Comparison of ENCODE assay signal across 29 cellular contexts in genomic region chr5:81097733-81098132, GRCh38.
DNase-seq lines count a peak whose midpoint lies in the region; TF ChIP-seq lines count a peak whose summit lies in the region.
"Had no signal": no experiment of that assay in that cellular context is flagged by ENCODE, and none has a peak within 500 bp of the region (broad histone marks: within the 10 kb centered on the region; RNA-seq: fewer than 3 reads in every experiment).

No MANE protein-coding gene starts in this region.

- H2AK5ac ChIP-seq in trophoblast cell (ENCODE audit: low read length), result no peak overlapping the region

- H4K91ac ChIP-seq in trophoblast cell (ENCODE audit: low read depth, low read length), result no peak overlapping the region

- no peak overlapping the region for H4K12ac ChIP-seq in trophoblast cell (ENCODE audit: low read depth, low read length)

- no peak overlapping the region for H4K8ac ChIP-seq in trophoblast cell (ENCODE audit: low read depth, low read length)

- H3K4me1 Mint-ChIP-seq in activated CD4-positive, alpha-beta memory T cell treated with anti-CD3 and anti-CD28 coated beads for 36 hours (ENCODE audit: low read depth), result no peaks in the 10 kb centered on the region
- H3K4me1 Mint-ChIP-seq: activated T-helper 17 cell treated with anti-CD3 and anti-CD28 coated beads, Interleukin-2, amount 50 U/mL, for 72 hours had no signal

- no peak overlapping the region for H3K18ac ChIP-seq in trophoblast cell (ENCODE audit: low read length)

- peaks cover 7% of the 10 kb centered on the region for H3K36me3 Mint-ChIP-seq in activated CD4-positive, alpha-beta memory T cell treated with anti-CD3 and anti-CD28 coated beads for 36 hours

- no peak overlapping the region for H3K4me3 Mint-ChIP-seq in activated CD4-positive, alpha-beta memory T cell treated with anti-CD3 and anti-CD28 coated beads for 36 hours
- H3K4me3 Mint-ChIP-seq: activated T-helper 17 cell treated with anti-CD3 and anti-CD28 coated beads, Interleukin-2, amount 50 U/mL, for 72 hours; CD4-positive, CD25-positive, alpha-beta regulatory T cell; naive thymus-derived CD8-positive, alpha-beta T cell had no signal

- no peak overlapping the region for H3K4ac ChIP-seq in trophoblast cell (ENCODE audit: low read depth, low read length)

- no peak for TF ChIP-seq CTCF in AG09319 (IDR thresholded peaks at IDR 0.05; ENCODE audit: low read depth, low read length)
- TF ChIP-seq CTCF in fibroblast of mammary gland (conservative IDR thresholded peaks at IDR 0.05; ENCODE audit: control insufficient read depth, insufficient read depth, low read depth, low read length), result no peak
- TF ChIP-seq CTCF in GM10248 (IDR thresholded peaks at IDR 0.05; ENCODE audit: control extremely low read depth, extremely low read depth, low read depth, missing control alignments), result no peak

- H3K9me3 Mint-ChIP-seq in activated CD4-positive, alpha-beta memory T cell treated with anti-CD3 and anti-CD28 coated beads for 36 hours, result no peaks in the 10 kb centered on the region
- H3K9me3 Mint-ChIP-seq: activated T-helper 17 cell treated with anti-CD3 and anti-CD28 coated beads, Interleukin-2, amount 50 U/mL, for 72 hours; CD4-positive, CD25-positive, alpha-beta regulatory T cell; naive thymus-derived CD8-positive, alpha-beta T cell had no signal

- H3K27me3 Mint-ChIP-seq in activated CD4-positive, alpha-beta memory T cell treated with anti-CD3 and anti-CD28 coated beads for 36 hours, result no peaks in the 10 kb centered on the region
- H3K27me3 Mint-ChIP-seq: activated T-helper 17 cell treated with anti-CD3 and anti-CD28 coated beads, Interleukin-2, amount 50 U/mL, for 72 hours; naive thymus-derived CD8-positive, alpha-beta T cell had no signal

- peaks cover 13 to 21% of the 10 kb centered on the region in 2 experiments for H3K36me3 ChIP-seq in trophoblast cell (ENCODE audit: control insufficient read depth in 1 of 2, insufficient read depth in 2 of 2, low read length in 2 of 2)
- H3K36me3 ChIP-seq: breast epithelium, SJCRH30, transverse colon had no signal

- no peak overlapping the region for H2BK120ac ChIP-seq in trophoblast cell (ENCODE audit: insufficient read depth, low read length, poor library complexity)

- no peak overlapping the region for H2BK12ac ChIP-seq in trophoblast cell (ENCODE audit: low read length)

- H3K79me1 ChIP-seq in trophoblast cell (ENCODE audit: low read length), result no peaks in the 10 kb centered on the region

- no peak overlapping the region for H2AFZ ChIP-seq in trophoblast cell (ENCODE audit: insufficient read depth, low read length, poor library complexity)

- H3K9ac ChIP-seq in trophoblast cell (ENCODE audit: low read length), result no peak overlapping the region

- no peak overlapping the region for H3K14ac ChIP-seq in trophoblast cell (ENCODE audit: low read length)

- no peak overlapping the region for H3K27ac ChIP-seq in trophoblast cell (ENCODE audit: low read depth, low read length)
- H3K27ac ChIP-seq: breast epithelium, psoas muscle, SJCRH30, transverse colon, VCaP had no signal

- H3K4me2 ChIP-seq in trophoblast cell (ENCODE audit: low read length), result no peak overlapping the region

- H3K4me1 ChIP-seq in trophoblast cell (ENCODE audit: control insufficient read depth in 1 of 2, insufficient read depth in 2 of 2, low read length in 2 of 2), result no peaks in the 10 kb centered on the region
- H3K4me1 ChIP-seq: breast epithelium, psoas muscle, SJCRH30, transverse colon had no signal

- H3K79me2 ChIP-seq in trophoblast cell (ENCODE audit: control insufficient read depth, insufficient read depth, low read length, poor library complexity), result no peaks in the 10 kb centered on the region

- no peaks in the 10 kb centered on the region for H3K27me3 ChIP-seq in trophoblast cell (ENCODE audit: insufficient read depth, low read length)
- H3K27me3 ChIP-seq: breast epithelium, SJCRH30, transverse colon had no signal

- intact Hi-C loops in activated CD4-positive, alpha-beta memory T cell treated with anti-CD3 and anti-CD28 coated beads for 36 hours (cut with micrococcal nuclease), result no loop called here

- no peak overlapping the region for H2BK5ac ChIP-seq in trophoblast cell (ENCODE audit: low read depth, low read length, poor library complexity)

- H3K4me3 ChIP-seq in fibroblast of mammary gland (ENCODE audit: control insufficient read depth, low read depth, low read length) (no peak overlapping the region), trophoblast cell (ENCODE audit: low read depth, low read length) (no peak overlapping the region)
- H3K4me3 ChIP-seq: breast epithelium, GM12878, psoas muscle, SJCRH30, transverse colon had no signal

- POLR2A ChIA-PET in GM10248 (lab: Yijun Ruan, JAX), result no interaction called here
- POLR2A ChIA-PET in activated CD4-positive, alpha-beta memory T cell treated with anti-CD3 and anti-CD28 coated beads for 36 hours (lab: Charles Lee), result no interaction called here

- H3K23ac ChIP-seq in trophoblast cell (ENCODE audit: low read length), result no peak overlapping the region

- H3K27ac Mint-ChIP-seq in activated CD4-positive, alpha-beta memory T cell treated with anti-CD3 and anti-CD28 coated beads for 36 hours, result no peak overlapping the region
- H3K27ac Mint-ChIP-seq: activated T-helper 17 cell treated with anti-CD3 and anti-CD28 coated beads, Interleukin-2, amount 50 U/mL, for 72 hours; CD4-positive, CD25-positive, alpha-beta regulatory T cell; naive thymus-derived CD8-positive, alpha-beta T cell had no signal

- CTCF ChIA-PET in GM10248 (lab: Yijun Ruan, JAX), result interaction anchor here (1.8 kb wide), 1 partner anchor 11 kb away, joined by 7 read pairs; no protein-coding TSS in a partner anchor
- CTCF ChIA-PET in activated CD4-positive, alpha-beta memory T cell treated with anti-CD3 and anti-CD28 coated beads for 36 hours (lab: Charles Lee), result no interaction called here

- DNase-seq in AG09319 (ENCODE audit: extremely low read depth, low read depth), result peak; percentile 44
- DNase-seq in NCI-H82 (lab: John Stamatoyannopoulos, UW), result peak; percentile 80
- peak; percentile 1 for DNase-seq in fibroblast of mammary gland (ENCODE audit: low read depth)
- peak; percentile 19 to 50 for DNase-seq in trophoblast cell
- DNase-seq in GM10248 (ENCODE audit: extremely low spot score), result no peak
- DNase-seq in NCI-H510A treated with DMSO at 0.1 percent for 48 hours (lab: John Stamatoyannopoulos, UW), result no peak
- DNase-seq in activated CD4-positive, alpha-beta memory T cell treated with anti-CD3 and anti-CD28 coated beads for 36 hours, result no peak
- no peak for DNase-seq in hypothalamus (lab: John Stamatoyannopoulos, UW)
- DNase-seq: activated CD4-positive, alpha-beta T cell treated with anti-CD3 and anti-CD28 coated beads for 4 hours; activated naive CD4-positive, alpha-beta T cell treated with anti-CD3 and anti-CD28 coated beads, Interleukin-2, amount 50 U/mL, for 16 hours; amygdala; CD4-positive, CD25-positive, alpha-beta regulatory T cell; H7; Kasumi-1; midbrain; naive thymus-derived CD8-positive, alpha-beta T cell; NCI-H1417; NCI-H345; NCI-H748 treated with DMSO at 0.1 percent for 48 hours; psoas muscle; SJCRH30; stimulated activated CD4-positive, alpha-beta T cell treated with anti-CD3 and anti-CD28 coated beads, Interleukin-15, amount 100 ng/mL, for 24 hours; stimulated activated CD4-positive, alpha-beta T cell treated with anti-CD3 and anti-CD28 coated beads, Interleukin-4, amount 100 ng/mL, for 4 hours; T1000; transverse colon had no signal

- no peaks in the 10 kb centered on the region for H3K9me3 ChIP-seq in trophoblast cell (ENCODE audit: insufficient read depth, low read depth, low read length)
- H3K9me3 ChIP-seq: breast epithelium, psoas muscle, SJCRH30, transverse colon had no signal

- WGBS in trophoblast cell (ENCODE audit: extremely low coverage, insufficient coverage, insufficient read length), result no CpG with 5 or more reads among the region's 3 CpGs

Comparison
In these comparisons a context has a peak if more than half of its experiments do, and no peak if none do; other contexts are left out.
1. DNase-seq: peak in AG09319 (single experiment), NCI-H82 (single experiment), fibroblast of mammary gland (single experiment) and trophoblast cell (2 of 2); none in GM10248 (single experiment), NCI-H510A treated with DMSO at 0.1 percent for 48 hours (single experiment), activated CD4-positive, alpha-beta memory T cell treated with anti-CD3 and anti-CD28 coated beads for 36 hours (single experiment) and hypothalamus (0 of 51).